Comparison of ENCODE assay signal across 8 cellular contexts in genomic region chr6:3925226-3925903, GRCh38.
DNase-seq lines count a peak whose midpoint lies in the region; ATAC-seq, FAIRE-seq and TF ChIP-seq lines count a peak whose summit lies in the region.
"Not testable (repeated sequence)": the region's sequence is repeated elsewhere in the genome, so short reads cannot be mapped to it uniquely, and the experiment has no call there.

No MANE protein-coding gene starts in this region.

- not testable (repeated sequence) for H3K79me2 ChIP-seq in astrocyte (ENCODE audit: insufficient read depth, low read length)

- peak in 1 of 2 donors; percentile 20 for ATAC-seq in gastrocnemius medialis
- ATAC-seq in aorta (ENCODE audit: low FRiP score) = peak; percentile 55

- in situ Hi-C loops in gastrocnemius medialis (cut with MboI; ENCODE audit: low sequenced_read_pairs in 4 of 4) = not testable (repeated sequence)

- H3K27me3 ChIP-seq in astrocyte (ENCODE audit: insufficient read depth, low read length); right atrium auricular region; gastrocnemius medialis; aorta (ENCODE audit: control insufficient read depth in 1 of 2, insufficient read depth in 2 of 2, low read length in 1 of 2): not testable (repeated sequence)

- H3K27ac Mint-ChIP-seq in astrocyte (ENCODE audit: unreplicated experiment) = not testable (repeated sequence)

- not testable (repeated sequence) for H3K36me3 Mint-ChIP-seq in astrocyte (ENCODE audit: low read depth, unreplicated experiment)

- not testable (repeated sequence) for TF ChIP-seq POLR2A in gastrocnemius medialis (IDR thresholded peaks at IDR 0.05)

- H3K9me3 Mint-ChIP-seq in astrocyte (ENCODE audit: unreplicated experiment) = not testable (repeated sequence)

- H3K4me1 Mint-ChIP-seq in astrocyte (ENCODE audit: low read depth, unreplicated experiment) = peaks cover 15% of the 10 kb centered on the region

- 82 to 92% methylated on average over 16 to 18 of the region's 18 CpGs for WGBS in aorta, 2 donors

- H3K4me1 ChIP-seq in astrocyte (ENCODE audit: insufficient read depth, low read length) = peaks cover 13% of the 10 kb centered on the region
- peaks cover 0 to 21% of the 10 kb centered on the region in 2 donors for H3K4me1 ChIP-seq in right atrium auricular region
- peaks cover 22 to 24% of the 10 kb centered on the region in 2 donors for H3K4me1 ChIP-seq in gastrocnemius medialis
- not testable (repeated sequence) for H3K4me1 ChIP-seq in aorta (ENCODE audit: control insufficient read depth in 1 of 2, insufficient read depth in 2 of 2, low read length in 2 of 2)

- H4K20me1 ChIP-seq in astrocyte (ENCODE audit: insufficient read depth, low read length) = not testable (repeated sequence)

- intact Hi-C loops in gastrocnemius medialis (cut with DNase I; ENCODE audit: low total_unique reads); aorta (cut with DNase I): not testable (repeated sequence)

- not testable (repeated sequence) for H3K36me3 ChIP-seq in astrocyte (ENCODE audit: insufficient read depth, low read length); right atrium auricular region; gastrocnemius medialis; aorta (ENCODE audit: control insufficient read depth in 1 of 2, insufficient read depth in 2 of 2, low read length in 1 of 2)

- not testable (repeated sequence) for H3K9me3 ChIP-seq in astrocyte (ENCODE audit: insufficient read depth, low read depth, low read length); right atrium auricular region; gastrocnemius medialis; aorta (ENCODE audit: control insufficient read depth, low read length)

- FAIRE-seq in astrocyte (lab: Jason Lieb, UNC) = not testable (repeated sequence)

- peak overlapping the region; percentile 83 for H2AFZ ChIP-seq in astrocyte (ENCODE audit: low read depth, low read length)

- not testable (repeated sequence) for TF ChIP-seq CTCF in astrocyte (IDR thresholded peaks at IDR 0.05; ENCODE audit: insufficient read depth, low read depth, low read length); fibroblast of pulmonary artery (IDR thresholded peaks at IDR 0.05; ENCODE audit: low read length, missing control alignments); right atrium auricular region (IDR thresholded peaks at IDR 0.05); gastrocnemius medialis (IDR thresholded peaks at IDR 0.05 in 4 of 5, conservative IDR thresholded peaks at IDR 0.05 in 1 of 5)

- not testable (repeated sequence) for H3K4me3 ChIP-seq in astrocyte (ENCODE audit: insufficient read depth, low read depth, low read length); fibroblast of pulmonary artery (replicated peaks; ENCODE audit: low read depth, low read length); right atrium auricular region; gastrocnemius medialis; aorta (ENCODE audit: low read length in 2 of 2)

- DNase-seq in MV-4-11 (lab: John Stamatoyannopoulos, UW) = peak; percentile 5
- peak; percentile 56 for DNase-seq in NCI-H524 treated with DMSO at 0.1 percent for 48 hours (lab: John Stamatoyannopoulos, UW)
- DNase-seq in astrocyte (ENCODE audit: low read depth); gastrocnemius medialis; aorta: not testable (repeated sequence)
- DNase-seq in fibroblast of pulmonary artery (ENCODE audit: low read depth) = peak; percentile 52
- peak; percentile 69 for DNase-seq in right atrium auricular region (ENCODE audit: low spot score)
- peak; percentile 71 for DNase-seq in myocyte (ENCODE audit: low read depth)

- not testable (repeated sequence) for H3K27me3 Mint-ChIP-seq in astrocyte (ENCODE audit: low read depth, unreplicated experiment)

- not testable (repeated sequence) for H3K4me3 Mint-ChIP-seq in astrocyte (ENCODE audit: unreplicated experiment)

- H3K9ac ChIP-seq in astrocyte (ENCODE audit: low read length) = not testable (repeated sequence)

- H3K4me2 ChIP-seq in astrocyte (ENCODE audit: low read length) = not testable (repeated sequence)

- H3K27ac ChIP-seq in astrocyte (ENCODE audit: low read depth, low read length); aorta (ENCODE audit: low read depth in 1 of 2, low read length in 2 of 2): not testable (repeated sequence)
- peak overlapping the region; percentile 64 to 67 for H3K27ac ChIP-seq in right atrium auricular region
- peak overlapping the region; percentile 13 to 74 (median 32) for H3K27ac ChIP-seq in gastrocnemius medialis
